In the genomic region with DNA sequence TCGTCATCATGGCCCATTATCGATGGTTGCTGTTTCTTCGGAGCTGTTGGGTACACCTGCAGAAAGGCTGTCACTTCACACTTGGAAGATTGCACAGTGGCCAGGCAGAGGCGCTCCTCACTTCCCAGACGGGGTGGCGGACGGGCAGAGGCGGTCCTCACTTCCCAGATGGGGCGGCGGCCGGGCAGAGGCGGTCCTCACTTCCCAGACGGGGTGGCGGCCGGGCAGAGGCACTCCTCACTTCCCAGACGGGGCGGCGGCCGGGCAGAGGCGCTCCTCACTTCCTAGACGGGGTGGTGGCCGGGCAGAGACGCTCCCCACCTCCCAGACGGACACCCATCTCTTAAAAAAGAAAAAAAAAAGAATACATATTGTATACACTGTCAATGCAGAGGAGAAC, we compare ENCODE assay signal across 24 cellular contexts. TPM values are rescaled to one million over a fixed set of nuclear protein-coding genes. Genes with fewer than 3 reads are reported as not detected.
"Had no signal": no experiment of that assay in that cellular context is flagged by ENCODE, and none has a peak within 500 bp of the region (broad histone marks: within the 10 kb centered on the region; RNA-seq: fewer than 3 reads in every experiment).

No MANE protein-coding gene starts in this region.

RNA-seq across cellular contexts. Expression of gene CIROP, which starts 3.4 kb away (rescaled TPM):
- total RNA-seq: activated CD4-positive, alpha-beta memory T cell treated with anti-CD3 and anti-CD28 coated beads for 36 hours; activated CD4-positive, alpha-beta T cell treated with anti-CD3 and anti-CD28 coated beads for 36 hours; activated CD4-positive, alpha-beta T cell treated with anti-CD3 and anti-CD28 coated beads, Interleukin-2, amount 10 ng/mL, durations not matched to agents 24 days and 14 days; activated CD8-positive, alpha-beta memory T cell treated with anti-CD3 and anti-CD28 coated beads for 36 hours; activated CD8-positive, alpha-beta memory T cell treated with anti-CD3 and anti-CD28 coated beads, Interleukin-2, amount 10 ng/mL, durations not matched to agents 7 days and 5 days; activated CD8-positive, alpha-beta T cell treated with anti-CD3 and anti-CD28 coated beads, Interleukin-2, amount 10 ng/mL, durations not matched to agents 7 days and 5 days; activated naive CD4-positive, alpha-beta T cell treated with anti-CD3 and anti-CD28 coated beads, Interleukin-2, amount 50 U/mL, for 72 hours; activated naive CD8-positive, alpha-beta T cell treated with anti-CD3 and anti-CD28 coated beads, Interleukin-2, amount 10 ng/mL, durations not matched to agents 7 days and 5 days; activated T-helper 1 cell treated with anti-CD3 and anti-CD28 coated beads, Interleukin-12 subunit alpha, Interleukin-12 subunit beta, Interleukin-2, Interleukin-4 antibody, amounts not matched to agents 30 ng/mL and 10 ng/mL and 1 ng/mL, durations not matched to agents 14 hours and 24 hours and 36 hours; activated T-helper 2 cell treated with anti-CD3 and anti-CD28 coated beads, Interferon-gamma antibody, Interleukin-2, Interleukin-4, amounts not matched to agents 10 μg/mL and 5 μg/mL and 100 μg/mL, durations not matched to agents 14 hours and 24 hours and 36 hours; ascending aorta; breast epithelium; colonic mucosa; dermis microvascular lymphatic vessel endothelial cell; endothelial cell of umbilical vein; fibroblast of villous mesenchyme; glomerular endothelial cell; heart right ventricle; T-cell; T-helper 2 cell treated with Interferon-gamma antibody and Interleukin-4, amounts not matched to agents 100 ng/mL and 5 ng/mL, for 36 hours had no signal

RNA-seq across cellular contexts. Expression of gene CEBPE, which starts 10.9 kb away (rescaled TPM):
- total RNA-seq: activated T-helper 1 cell treated with anti-CD3 and anti-CD28 coated beads, Interleukin-12 subunit alpha, Interleukin-12 subunit beta, Interleukin-2, Interleukin-4 antibody, amounts not matched to agents 30 ng/mL and 10 ng/mL and 1 ng/mL, durations not matched to agents 14 hours and 24 hours and 36 hours; activated T-helper 2 cell treated with anti-CD3 and anti-CD28 coated beads, Interferon-gamma antibody, Interleukin-2, Interleukin-4, amounts not matched to agents 10 μg/mL and 5 μg/mL and 100 μg/mL, durations not matched to agents 14 hours and 24 hours and 36 hours; ascending aorta; cardiac muscle cell; colonic mucosa; dermis microvascular lymphatic vessel endothelial cell; endothelial cell of umbilical vein; esophagus squamous epithelium; fibroblast of lung; fibroblast of villous mesenchyme; gastroesophageal sphincter; glomerular endothelial cell had no signal
